Comparison of ENCODE assay signal across 19 cellular contexts in the genomic region with DNA sequence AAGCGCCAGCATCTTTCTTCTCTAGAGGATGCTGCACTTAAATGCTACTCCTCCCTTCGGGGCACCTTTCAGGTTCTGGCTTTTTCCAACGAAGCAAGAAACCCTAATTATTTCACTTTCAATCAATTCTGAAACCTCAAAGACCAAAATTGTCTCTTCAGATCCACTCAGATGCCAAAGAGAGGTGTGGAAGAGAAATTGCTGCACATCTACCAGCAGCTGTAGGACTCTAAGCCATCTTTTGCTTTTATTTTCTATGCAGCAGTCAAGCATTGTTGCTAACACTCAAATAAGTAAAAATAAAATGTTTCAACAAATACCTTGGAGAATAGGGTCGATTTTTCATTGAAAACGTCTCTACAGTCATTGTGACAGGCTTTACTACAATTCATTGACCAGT.
A peak's percentile ranks its signal among the peaks of the same experiment; 100 is the strongest.
DNase-seq lines count a peak whose midpoint lies in the region; ATAC-seq and TF ChIP-seq lines count a peak whose summit lies in the region.
"Had no signal": no experiment of that assay in that cellular context is flagged by ENCODE, and none has a peak within 500 bp of the region (broad histone marks: within the 10 kb centered on the region; RNA-seq: fewer than 3 reads in every experiment).

No MANE protein-coding gene starts in this region.

- H3K27ac ChIP-seq in osteoblast (ENCODE audit: low read depth, low read length), result no peak overlapping the region
- H3K27ac ChIP-seq: BLaER1, brain microvascular endothelial cell, coronary artery, left lung, SJSA1 had no signal

- peak overlapping the region; percentile 91 for H2AFZ ChIP-seq in osteoblast (ENCODE audit: low read length)

- H3K4me3 Mint-ChIP-seq in IgD-negative memory B cell (peak overlapping the region in 3 of 4 donors; percentile 46 to 89 (median 66)), type B pancreatic cell (no peak overlapping the region)
- peak overlapping the region; percentile 20 to 52 for H3K4me3 Mint-ChIP-seq in effector memory CD8-positive, alpha-beta T cell
- no peak overlapping the region for H3K4me3 Mint-ChIP-seq in natural killer cell treated with Interleukin-12 subunit alpha and Interleukin-12 subunit beta and Interleukin-15 and Interleukin-18, amount 100 ng/mL, for 72 hours
- H3K4me3 Mint-ChIP-seq: activated naive CD8-positive, alpha-beta T cell treated with anti-CD3 and anti-CD28 coated beads, Interleukin-2, amount 10 ng/mL, durations not matched to agents 7 days and 5 days; activated T-helper 17 cell treated with anti-CD3 and anti-CD28 coated beads, Interleukin-2, amount 50 U/mL, for 72 hours had no signal

- H3K79me2 ChIP-seq in osteoblast (ENCODE audit: insufficient read depth, low read length), result no peaks in the 10 kb centered on the region

- peak overlapping the region; percentile 72 for H3K4me2 ChIP-seq in osteoblast (ENCODE audit: insufficient read depth, low read length)
- H3K4me2 ChIP-seq: BLaER1 had no signal

- H3K36me3 Mint-ChIP-seq in IgD-negative memory B cell (no peaks in the 10 kb centered on the region), type B pancreatic cell (no peaks in the 10 kb centered on the region)
- H3K36me3 Mint-ChIP-seq in effector memory CD8-positive, alpha-beta T cell (ENCODE audit: insufficient read depth), result no peaks in the 10 kb centered on the region
- H3K36me3 Mint-ChIP-seq in natural killer cell treated with Interleukin-12 subunit alpha and Interleukin-12 subunit beta and Interleukin-15 and Interleukin-18, amount 100 ng/mL, for 72 hours, result no peaks in the 10 kb centered on the region
- H3K36me3 Mint-ChIP-seq: activated naive CD8-positive, alpha-beta T cell treated with anti-CD3 and anti-CD28 coated beads, Interleukin-2, amount 10 ng/mL, durations not matched to agents 7 days and 5 days had no signal

- TF ChIP-seq CTCF in GM06990 (IDR thresholded peaks at IDR 0.05; ENCODE audit: insufficient read depth, low read length, poor library complexity, severe bottlenecking) (no peak), osteoblast (IDR thresholded peaks at IDR 0.05; ENCODE audit: extremely low read depth, low read depth, low read length) (no peak), type B pancreatic cell (conservative IDR thresholded peaks at IDR 0.05) (no peak)

- H3K36me3 ChIP-seq in GM06990 (ENCODE audit: control insufficient read depth, insufficient read depth, low read length) (no peaks in the 10 kb centered on the region), osteoblast (ENCODE audit: insufficient read depth, low read length) (no peaks in the 10 kb centered on the region)
- H3K36me3 ChIP-seq: BLaER1, brain microvascular endothelial cell, left lung, SJSA1 had no signal

- H3K9me3 Mint-ChIP-seq in IgD-negative memory B cell, result no peaks in the 10 kb centered on the region
- no peaks in the 10 kb centered on the region for H3K9me3 Mint-ChIP-seq in effector memory CD8-positive, alpha-beta T cell
- peaks cover 7% of the 10 kb centered on the region for H3K9me3 Mint-ChIP-seq in natural killer cell treated with Interleukin-12 subunit alpha and Interleukin-12 subunit beta and Interleukin-15 and Interleukin-18, amount 100 ng/mL, for 72 hours
- no peaks in the 10 kb centered on the region for H3K9me3 Mint-ChIP-seq in type B pancreatic cell
- H3K9me3 Mint-ChIP-seq: activated naive CD8-positive, alpha-beta T cell treated with anti-CD3 and anti-CD28 coated beads, Interleukin-2, amount 10 ng/mL, durations not matched to agents 7 days and 5 days; activated T-helper 17 cell treated with anti-CD3 and anti-CD28 coated beads, Interleukin-2, amount 50 U/mL, for 72 hours had no signal

- H3K27me3 Mint-ChIP-seq in IgD-negative memory B cell (no peaks in the 10 kb centered on the region), type B pancreatic cell (no peaks in the 10 kb centered on the region)
- H3K27me3 Mint-ChIP-seq in effector memory CD8-positive, alpha-beta T cell, result peaks cover 0 to 4% of the 10 kb centered on the region in 2 donors
- H3K27me3 Mint-ChIP-seq in natural killer cell treated with Interleukin-12 subunit alpha and Interleukin-12 subunit beta and Interleukin-15 and Interleukin-18, amount 100 ng/mL, for 72 hours, result peaks cover 6 to 9% of the 10 kb centered on the region in 2 donors

- H3K9me3 ChIP-seq in osteoblast (ENCODE audit: low read depth, low read length), result no peaks in the 10 kb centered on the region
- H3K9me3 ChIP-seq: BLaER1, left lung, SJSA1 had no signal

- H3K4me3 ChIP-seq in GM06990 (replicated peaks; ENCODE audit: low read depth, low read length), result peak overlapping the region; percentile 31
- H3K4me3 ChIP-seq in osteoblast (ENCODE audit: insufficient read depth, low read length), result peak overlapping the region; percentile 52
- H3K4me3 ChIP-seq: BLaER1, coronary artery, left lung, SJSA1 had no signal

- H3K4me1 ChIP-seq in osteoblast (ENCODE audit: insufficient read depth, low read length), result no peaks in the 10 kb centered on the region
- H3K4me1 ChIP-seq: BLaER1, left lung, SJSA1 had no signal

- H3K27me3 ChIP-seq in GM06990 (replicated peaks; ENCODE audit: control insufficient read depth, insufficient read depth, low read length) (no peaks in the 10 kb centered on the region), osteoblast (ENCODE audit: insufficient read depth, low read length) (no peaks in the 10 kb centered on the region)
- H3K27me3 ChIP-seq: BLaER1, brain microvascular endothelial cell, left lung, SJSA1 had no signal

- H3K4me1 Mint-ChIP-seq in IgD-negative memory B cell, result peaks cover 0 to 5% (median 4%) of the 10 kb centered on the region in 3 donors
- H3K4me1 Mint-ChIP-seq in effector memory CD8-positive, alpha-beta T cell (ENCODE audit: low read depth in 2 of 2), result peaks cover 0 to 5% of the 10 kb centered on the region in 2 donors
- H3K4me1 Mint-ChIP-seq in natural killer cell treated with Interleukin-12 subunit alpha and Interleukin-12 subunit beta and Interleukin-15 and Interleukin-18, amount 100 ng/mL, for 72 hours (ENCODE audit: low read depth in 2 of 2), result no peaks in the 10 kb centered on the region
- H3K4me1 Mint-ChIP-seq in type B pancreatic cell (ENCODE audit: unreplicated experiment), result no peaks in the 10 kb centered on the region
- H3K4me1 Mint-ChIP-seq: activated naive CD8-positive, alpha-beta T cell treated with anti-CD3 and anti-CD28 coated beads, Interleukin-2, amount 10 ng/mL, durations not matched to agents 7 days and 5 days; activated T-helper 17 cell treated with anti-CD3 and anti-CD28 coated beads, Interleukin-2, amount 50 U/mL, for 72 hours had no signal

- ATAC-seq in effector memory CD8-positive, alpha-beta T cell (replicated peaks), result no peak
- ATAC-seq in natural killer cell treated with Interleukin-12 subunit alpha and Interleukin-12 subunit beta and Interleukin-15 and Interleukin-18, amount 100 ng/mL, for 72 hours, result no peak
- ATAC-seq: activated T-helper 17 cell treated with anti-CD3 and anti-CD28 coated beads, Interleukin-2, amount 50 U/mL, for 72 hours; left lung had no signal

- peak; percentile 6 for DNase-seq in GM06990 (ENCODE audit: extremely low read depth, insufficient read length)
- DNase-seq in effector memory CD8-positive, alpha-beta T cell, result no peak
- no peak for DNase-seq in osteoblast (ENCODE audit: insufficient read length, low spot score, missing footprints)
- DNase-seq in natural killer cell treated with Interleukin-12 subunit alpha and Interleukin-12 subunit beta and Interleukin-15 and Interleukin-18, amount 100 ng/mL, for 72 hours (ENCODE audit: low spot score), result no peak
- DNase-seq in putamen (ENCODE audit: low spot score), result no peak
- no peak for DNase-seq in type B pancreatic cell (ENCODE audit: extremely low spot score, unreplicated experiment)
- DNase-seq in NCI-H526 (lab: John Stamatoyannopoulos, UW), result no peak
- DNase-seq: activated naive CD8-positive, alpha-beta T cell treated with anti-CD3 and anti-CD28 coated beads, Interleukin-2, amount 10 ng/mL, durations not matched to agents 7 days and 5 days; brain microvascular endothelial cell; GF-D8; left lung; NCI-H2081 treated with DMSO at 0.1 percent for 48 hours; NCI-H524 treated with DMSO at 0.1 percent for 48 hours; small intestine had no signal

- H3K27ac Mint-ChIP-seq in IgD-negative memory B cell (no peak overlapping the region), type B pancreatic cell (no peak overlapping the region)
- no peak overlapping the region for H3K27ac Mint-ChIP-seq in effector memory CD8-positive, alpha-beta T cell
- no peak overlapping the region for H3K27ac Mint-ChIP-seq in natural killer cell treated with Interleukin-12 subunit alpha and Interleukin-12 subunit beta and Interleukin-15 and Interleukin-18, amount 100 ng/mL, for 72 hours
- H3K27ac Mint-ChIP-seq: activated naive CD8-positive, alpha-beta T cell treated with anti-CD3 and anti-CD28 coated beads, Interleukin-2, amount 10 ng/mL, durations not matched to agents 7 days and 5 days; activated T-helper 17 cell treated with anti-CD3 and anti-CD28 coated beads, Interleukin-2, amount 50 U/mL, for 72 hours had no signal

- no peaks in the 10 kb centered on the region for H4K20me1 ChIP-seq in osteoblast (ENCODE audit: insufficient read depth, low read length)
- H4K20me1 ChIP-seq: BLaER1 had no signal

Comparison
In these comparisons a context has a peak if more than half of its experiments do, and no peak if none do; other contexts are left out.
1. H3K4me3 Mint-ChIP-seq: peak in IgD-negative memory B cell (3 of 4) and effector memory CD8-positive, alpha-beta T cell (2 of 2); none in natural killer cell treated with Interleukin-12 subunit alpha and Interleukin-12 subunit beta and Interleukin-15 and Interleukin-18, amount 100 ng/mL, for 72 hours (single experiment) and type B pancreatic cell (single experiment).